ENCODE assay signal across 1 cellular context in the genomic region with DNA sequence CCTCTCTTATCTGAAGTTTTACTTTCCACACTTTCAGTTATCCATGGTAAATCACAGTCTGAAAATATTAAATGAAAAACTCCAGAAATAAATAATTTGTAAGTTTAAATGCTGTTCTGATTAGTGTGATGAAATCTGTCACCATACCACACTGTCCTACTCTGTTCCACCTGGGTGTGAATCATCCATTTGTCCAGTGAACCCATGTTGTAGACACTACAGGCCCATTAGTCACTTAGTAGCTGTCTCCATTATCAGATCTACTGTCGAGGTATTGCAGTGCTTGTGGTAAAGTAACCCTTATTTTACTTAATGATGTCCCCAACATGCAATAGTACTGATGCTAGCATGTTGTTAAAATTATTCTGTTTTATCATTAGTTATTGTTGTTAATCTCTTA.
TF ChIP-seq lines count a peak whose summit lies in the region.

No MANE protein-coding gene starts in this region.

TF ChIP-seq in SK-N-SH, 30 proteins besides CTCF, POLR2A, EP300 and RAD21:
- TF ChIP-seq TCF12 (IDR thresholded peaks at IDR 0.05) (peak; percentile 18; the same call in 1 of the 2 replicates), YY1 (IDR thresholded peaks at IDR 0.05; ENCODE audit: low read depth) (no peak), FOSL2 (IDR thresholded peaks at IDR 0.05; ENCODE audit: borderline replicate concordance, low read depth) (peak; percentile 27; the same call in 1 of the 2 replicates)
- TF ChIP-seq, protein P1, sequence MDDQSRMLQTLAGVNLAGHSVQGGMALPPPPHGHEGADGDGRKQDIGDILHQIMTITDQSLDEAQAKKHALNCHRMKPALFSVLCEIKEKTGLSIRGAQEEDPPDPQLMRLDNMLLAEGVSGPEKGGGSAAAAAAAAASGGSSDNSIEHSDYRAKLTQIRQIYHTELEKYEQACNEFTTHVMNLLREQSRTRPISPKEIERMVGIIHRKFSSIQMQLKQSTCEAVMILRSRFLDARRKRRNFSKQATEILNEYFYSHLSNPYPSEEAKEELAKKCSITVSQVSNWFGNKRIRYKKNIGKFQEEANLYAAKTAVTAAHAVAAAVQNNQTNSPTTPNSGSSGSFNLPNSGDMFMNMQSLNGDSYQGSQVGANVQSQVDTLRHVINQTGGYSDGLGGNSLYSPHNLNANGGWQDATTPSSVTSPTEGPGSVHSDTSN (IDR thresholded peaks at IDR 0.05) = peak; percentile 40
